In genomic region chr16:85551319-85551978, GRCh38 we compare ENCODE assay signal across 13 cellular contexts.
DNase-seq lines count a peak whose midpoint lies in the region; ATAC-seq, FAIRE-seq and TF ChIP-seq lines count a peak whose summit lies in the region.
"Had no signal": no experiment of that assay in that cellular context is flagged by ENCODE, and none has a peak within 500 bp of the region (broad histone marks: within the 10 kb centered on the region; RNA-seq: fewer than 3 reads in every experiment).

No MANE protein-coding gene starts in this region.

- H3K27ac ChIP-seq in CD8-positive, alpha-beta T cell (ENCODE audit: low read depth, low read length): no peak overlapping the region
- peak overlapping the region; percentile 13; the same call in 1 of the 2 replicates for H3K27ac ChIP-seq in HUES64 (ENCODE audit: low read depth, low read length)
- H3K27ac ChIP-seq: PC-9, VCaP had no signal

- H3K9ac ChIP-seq in HUES64 (ENCODE audit: low read depth, low read length): no peak overlapping the region

- no peaks in the 10 kb centered on the region for H3K27me3 Mint-ChIP-seq in CD8-positive, alpha-beta T cell (ENCODE audit: low read depth)
- no peaks in the 10 kb centered on the region for H3K27me3 Mint-ChIP-seq in activated naive CD8-positive, alpha-beta T cell treated with anti-CD3 and anti-CD28 coated beads, Interleukin-2, amount 10 ng/mL, durations not matched to agents 7 days and 5 days
- H3K27me3 Mint-ChIP-seq in nephron progenitor cell (ENCODE audit: low read depth, poor library complexity): peaks cover 17% of the 10 kb centered on the region

- no peaks in the 10 kb centered on the region for H3K9me3 Mint-ChIP-seq in CD8-positive, alpha-beta T cell
- H3K9me3 Mint-ChIP-seq in activated naive CD8-positive, alpha-beta T cell treated with anti-CD3 and anti-CD28 coated beads, Interleukin-2, amount 10 ng/mL, durations not matched to agents 7 days and 5 days: no peaks in the 10 kb centered on the region
- H3K9me3 Mint-ChIP-seq in nephron progenitor cell: peaks cover 3% of the 10 kb centered on the region

- H3K36me3 Mint-ChIP-seq in CD8-positive, alpha-beta T cell: peaks cover 12% of the 10 kb centered on the region
- H3K36me3 Mint-ChIP-seq in activated naive CD8-positive, alpha-beta T cell treated with anti-CD3 and anti-CD28 coated beads, Interleukin-2, amount 10 ng/mL, durations not matched to agents 7 days and 5 days: no peaks in the 10 kb centered on the region
- no peaks in the 10 kb centered on the region for H3K36me3 Mint-ChIP-seq in nephron progenitor cell (ENCODE audit: low read depth)

- intact Hi-C loops in CD8-positive, alpha-beta T cell (cut with DNase I, micrococcal nuclease): loop anchor here (10.0 kb wide), 3 partner anchors 107 to 1037 kb away; partner anchors contain the start of gene KIAA0513 (in 2 of the 2)

- 75% methylated on average over 18 of the region's 18 CpGs for WGBS in HUES64

- no peak for FAIRE-seq in GM12891 (lab: Jason Lieb, UNC)
- FAIRE-seq: keratinocyte had no signal

- peaks cover 3% of the 10 kb centered on the region for H3K4me1 ChIP-seq in CD8-positive, alpha-beta T cell (ENCODE audit: insufficient read depth, low read length)
- H3K4me1 ChIP-seq in HUES64 (ENCODE audit: insufficient read depth, low read length): peaks cover 4% of the 10 kb centered on the region

- H3K9me3 ChIP-seq in CD8-positive, alpha-beta T cell (ENCODE audit: low read length): no peaks in the 10 kb centered on the region
- H3K9me3 ChIP-seq in HUES64 (ENCODE audit: insufficient read depth, low read depth, low read length): no peaks in the 10 kb centered on the region

- no peak for TF ChIP-seq POLR2A in GM12891 (IDR thresholded peaks at IDR 0.05; ENCODE audit: low read depth, low read length)

- H3K27ac Mint-ChIP-seq in CD8-positive, alpha-beta T cell: no peak overlapping the region
- peak overlapping the region; percentile 42 for H3K27ac Mint-ChIP-seq in activated naive CD8-positive, alpha-beta T cell treated with anti-CD3 and anti-CD28 coated beads, Interleukin-2, amount 10 ng/mL, durations not matched to agents 7 days and 5 days
- H3K27ac Mint-ChIP-seq in nephron progenitor cell: peak overlapping the region; percentile 90

- H3K27me3 ChIP-seq in CD8-positive, alpha-beta T cell (ENCODE audit: insufficient read depth, low read length): no peaks in the 10 kb centered on the region
- peaks cover 6% of the 10 kb centered on the region for H3K27me3 ChIP-seq in HUES64 (ENCODE audit: insufficient read depth, low read length)

- CTCF ChIA-PET in CD8-positive, alpha-beta T cell (lab: Charles Lee): interaction anchor here (0.6 to 5.6 kb wide), 6 partner anchors 9 to 131 kb away, joined by 3 to 33 read pairs (median 6); no protein-coding TSS in a partner anchor

- H3K36me3 ChIP-seq in CD8-positive, alpha-beta T cell (ENCODE audit: insufficient read depth, low read length): no peaks in the 10 kb centered on the region
- H3K36me3 ChIP-seq in HUES64 (ENCODE audit: insufficient read depth, low read length): no peaks in the 10 kb centered on the region

- H3K4me3 ChIP-seq in CD8-positive, alpha-beta T cell (ENCODE audit: low read depth, low read length): no peak overlapping the region
- H3K4me3 ChIP-seq in HUES64 (ENCODE audit: low read length): no peak overlapping the region
- H3K4me3 ChIP-seq: PC-9 had no signal

- TF ChIP-seq CTCF in CD8-positive, alpha-beta T cell (IDR thresholded peaks at IDR 0.05): no peak
- no peak for TF ChIP-seq CTCF in nephron progenitor cell (IDR thresholded peaks at IDR 0.05)

- peak in 1 of 7 experiments; percentile 19 for DNase-seq in CD8-positive, alpha-beta T cell
- no peak for DNase-seq in activated naive CD8-positive, alpha-beta T cell treated with anti-CD3 and anti-CD28 coated beads, Interleukin-2, amount 10 ng/mL, durations not matched to agents 7 days and 5 days
- DNase-seq in nephron progenitor cell: no peak
- DNase-seq in GM12891 (ENCODE audit: insufficient read length, low spot score): no peak
- no peak for DNase-seq in stimulated activated CD4-positive, alpha-beta T cell treated with anti-CD3 and anti-CD28 coated beads, Interleukin-4, amount 100 ng/mL, for 1 hour
- DNase-seq: GF-D8, NCI-H1105 treated with DMSO at 0.1 percent for 48 hours, PC-9 had no signal

- ATAC-seq in CD8-positive, alpha-beta T cell: no peak
- ATAC-seq in activated naive CD8-positive, alpha-beta T cell treated with anti-CD3 and anti-CD28 coated beads, Interleukin-2, amount 10 ng/mL, durations not matched to agents 7 days and 5 days (ENCODE audit: low read depth): no peak
- ATAC-seq in esophagus mucosa: no peak
- ATAC-seq: HCT116 had no signal

- POLR2A ChIA-PET in CD8-positive, alpha-beta T cell (lab: Charles Lee): no interaction called here
- POLR2A ChIA-PET in activated naive CD8-positive, alpha-beta T cell treated with anti-CD3 and anti-CD28 coated beads, Interleukin-2, amount 10 ng/mL, durations not matched to agents 7 days and 5 days (lab: Charles Lee): interaction anchor here (1.3 to 9.7 kb wide), 3 partner anchors 18 to 60 kb away, joined by 3 to 175 read pairs (median 15); partner anchors contain the start of gene GSE1

- peaks cover 19% of the 10 kb centered on the region for H3K4me1 Mint-ChIP-seq in CD8-positive, alpha-beta T cell (ENCODE audit: low read depth)
- peaks cover 19% of the 10 kb centered on the region for H3K4me1 Mint-ChIP-seq in activated naive CD8-positive, alpha-beta T cell treated with anti-CD3 and anti-CD28 coated beads, Interleukin-2, amount 10 ng/mL, durations not matched to agents 7 days and 5 days
- H3K4me1 Mint-ChIP-seq in nephron progenitor cell: peaks cover 36% of the 10 kb centered on the region

- H3K4me3 Mint-ChIP-seq in CD8-positive, alpha-beta T cell: peak overlapping the region; percentile 58
- peak overlapping the region; percentile 61 for H3K4me3 Mint-ChIP-seq in activated naive CD8-positive, alpha-beta T cell treated with anti-CD3 and anti-CD28 coated beads, Interleukin-2, amount 10 ng/mL, durations not matched to agents 7 days and 5 days
- peak overlapping the region; percentile 23 for H3K4me3 Mint-ChIP-seq in nephron progenitor cell

TF ChIP-seq in GM12891, 5 proteins besides CTCF, POLR2A, EP300 and RAD21:
- no peak for TF ChIP-seq POU2F2 (IDR thresholded peaks at IDR 0.05; ENCODE audit: low read depth, low read length)
TF ChIP-seq in GM12891: peak in this region for 0.
